ENCODE assay signal across 2 cellular contexts in the genomic region with DNA sequence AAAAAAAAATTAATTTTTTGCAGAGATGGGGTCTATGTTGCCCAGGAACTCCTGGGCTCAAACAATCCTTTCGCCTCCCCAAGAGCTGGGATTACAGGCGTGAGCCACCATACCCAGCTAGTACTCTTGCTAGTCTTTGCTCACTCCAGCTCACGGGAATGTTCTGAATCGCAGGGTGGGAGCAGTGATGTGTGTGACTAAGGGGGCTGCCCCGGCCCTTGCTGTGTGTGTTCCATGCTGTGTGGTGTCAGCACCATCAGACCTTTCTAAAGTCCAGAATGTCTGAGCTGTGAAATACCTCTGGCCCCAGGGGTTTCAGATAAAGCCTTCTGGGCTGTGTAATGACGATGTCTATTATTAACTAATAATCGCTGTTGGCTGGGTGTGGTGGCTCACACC.
TF ChIP-seq lines count a peak whose summit lies in the region.

No MANE protein-coding gene starts in this region.

TF ChIP-seq in A549, 52 proteins besides CTCF, POLR2A, EP300 and RAD21:
- no peak for TF ChIP-seq EHF (CRISPR knock-in tag; IDR thresholded peaks at IDR 0.05)
- peak; percentile 73; the same call in 1 of the 2 replicates for TF ChIP-seq POLR2AphosphoS2 (conservative IDR thresholded peaks at IDR 0.05; ENCODE audit: low read length)
- TF ChIP-seq KDM1A (IDR thresholded peaks at IDR 0.05; ENCODE audit: low read depth): no peak
- TF ChIP-seq GATA3 (IDR thresholded peaks at IDR 0.05; ENCODE audit: borderline replicate concordance): no peak

TF ChIP-seq in H1, 55 proteins besides CTCF, POLR2A, EP300 and RAD21:
- TF ChIP-seq POLR2AphosphoS5 (IDR thresholded peaks at IDR 0.05; ENCODE audit: low read depth, low read length): peak; percentile 33
- no peak for TF ChIP-seq SAP30 (IDR thresholded peaks at IDR 0.05; ENCODE audit: insufficient read depth, insufficient replicate concordance, low read length)
